8 cellular contexts compared by ENCODE assay signal in the genomic region with DNA sequence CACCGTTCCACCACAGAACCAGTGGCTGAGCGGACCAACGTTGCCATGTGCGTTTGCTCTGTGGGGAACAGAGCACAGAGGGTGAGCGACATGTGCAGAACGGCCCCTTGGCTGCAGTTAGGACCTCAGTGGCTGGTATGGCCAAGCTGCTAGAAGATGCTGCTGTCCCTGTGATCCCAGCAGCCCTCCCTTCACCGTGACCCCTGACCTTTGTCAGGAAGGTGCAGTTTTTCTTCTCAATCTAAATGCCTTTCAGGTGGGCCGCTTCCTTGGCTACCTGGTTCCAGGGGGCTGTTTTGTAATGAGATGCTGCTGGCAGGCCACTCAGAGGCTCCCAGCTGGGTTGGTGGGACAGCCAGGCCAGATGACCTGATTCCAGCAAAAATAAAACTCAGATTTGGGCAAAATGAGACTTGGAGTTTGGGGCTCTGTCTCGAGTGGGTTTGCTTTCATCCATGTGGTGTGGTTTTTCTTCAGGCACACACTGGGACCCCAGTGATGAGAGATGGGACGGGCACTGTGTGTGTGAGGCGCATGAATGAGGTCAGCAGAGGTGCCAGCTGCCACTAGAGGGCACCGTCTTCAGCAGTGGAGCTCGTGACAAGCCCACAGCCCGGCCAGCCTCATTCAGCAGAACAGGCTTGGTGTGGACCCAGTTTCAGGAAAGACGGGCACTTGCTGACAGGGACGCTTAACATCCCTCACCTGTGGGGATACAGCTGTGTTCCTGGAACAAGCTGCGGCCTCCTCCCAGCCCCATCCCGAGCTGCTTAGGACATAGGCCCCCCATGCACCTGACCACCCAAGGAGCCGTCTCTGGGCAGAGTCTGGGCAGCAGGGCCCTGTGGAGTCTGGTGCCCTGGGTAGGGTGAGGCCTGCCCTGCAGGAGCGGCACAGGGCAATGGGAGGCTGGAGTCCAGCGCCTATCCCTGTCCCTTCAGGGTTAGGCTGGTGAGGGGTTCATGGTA. TPM values are rescaled to one million over a fixed set of nuclear protein-coding genes. Genes with fewer than 3 reads are reported as not detected.
DNase-seq lines count a peak whose midpoint lies in the region; ATAC-seq and TF ChIP-seq lines count a peak whose summit lies in the region.

No MANE protein-coding gene starts in this region.

- H3K18ac ChIP-seq in H9 (ENCODE audit: insufficient read length, low read depth, low read length), result no peak overlapping the region

- no peak overlapping the region for H3K4me2 ChIP-seq in H9 (ENCODE audit: insufficient read depth, insufficient read length, low read length)

- H3K79me1 ChIP-seq in H9 (ENCODE audit: insufficient read depth, low read depth, low read length, poor library complexity, severe bottlenecking), result no peaks in the 10 kb centered on the region

- intact Hi-C loops in CD14-positive monocyte (cut with micrococcal nuclease), result no loop called here
- intact Hi-C loops in left ventricle myocardium inferior (cut with micrococcal nuclease), result no loop called here
- intact Hi-C loops in sciatic nerve (cut with DNase I), result no loop called here

- H3K27me3 Mint-ChIP-seq in CD14-positive monocyte (ENCODE audit: low read depth in 3 of 3) (peaks cover 1 to 5% (median 2%) of the 10 kb centered on the region in 3 donors), H9 (ENCODE audit: low read depth) (no peaks in the 10 kb centered on the region)
- H3K27me3 Mint-ChIP-seq in activated naive CD8-positive, alpha-beta T cell treated with anti-CD3 and anti-CD28 coated beads for 36 hours, result no peaks in the 10 kb centered on the region

- H2AK5ac ChIP-seq in H9 (ENCODE audit: insufficient read length, low read length), result no peak overlapping the region

- H3K36me3 ChIP-seq in RWPE2 (ENCODE audit: low read depth) (peaks cover 31% of the 10 kb centered on the region), left ventricle myocardium inferior (peaks cover 34% of the 10 kb centered on the region)

- H3K4me3 ChIP-seq in RWPE2 (ENCODE audit: severe bottlenecking), result no peak overlapping the region
- H3K4me3 ChIP-seq in left ventricle myocardium inferior, result no peak overlapping the region

- peaks cover 12% of the 10 kb centered on the region for H3K23me2 ChIP-seq in H9 (ENCODE audit: insufficient read length, low read depth, low read length, poor library complexity, severe bottlenecking)

- H2BK20ac ChIP-seq in H9 (ENCODE audit: low read depth, low read length, poor library complexity, severe bottlenecking), result no peak overlapping the region

- no peaks in the 10 kb centered on the region for H3K9me3 ChIP-seq in H9 (ENCODE audit: control insufficient read depth, low read depth, low read length)
- H3K9me3 ChIP-seq in RWPE2 (ENCODE audit: severe bottlenecking), result no peaks in the 10 kb centered on the region
- H3K9me3 ChIP-seq in left ventricle myocardium inferior (replicated peaks), result peaks cover 11% of the 10 kb centered on the region

- H3K27me3 ChIP-seq in H9 (ENCODE audit: insufficient read depth, low read length) (no peaks in the 10 kb centered on the region), RWPE2 (ENCODE audit: insufficient read depth, poor library complexity, severe bottlenecking) (no peaks in the 10 kb centered on the region), left ventricle myocardium inferior (ENCODE audit: low read depth) (no peaks in the 10 kb centered on the region)

- H4K8ac ChIP-seq in H9 (replicated peaks; ENCODE audit: insufficient read length, low read depth, low read length), result no peak overlapping the region

- no peak overlapping the region for H3K4me3 Mint-ChIP-seq in CD14-positive monocyte
- peak overlapping the region in 1 of 2 experiments; percentile 35; a peak in 1 of 5 replicates for H3K4me3 Mint-ChIP-seq in H9
- no peak overlapping the region for H3K4me3 Mint-ChIP-seq in activated naive CD8-positive, alpha-beta T cell treated with anti-CD3 and anti-CD28 coated beads for 36 hours

- ATAC-seq in RWPE2 (ENCODE audit: low read depth), result peak; percentile 43; the same call in 2 of the 3 replicates
- ATAC-seq in sciatic nerve, result no peak
- no peak for ATAC-seq in HG03045 (IDR thresholded peaks at IDR 0.05; ENCODE audit: unreplicated experiment)

- H4K20me1 ChIP-seq in H9 (ENCODE audit: control insufficient read depth, insufficient read depth, insufficient read length), result no peaks in the 10 kb centered on the region

- H2BK12ac ChIP-seq in H9 (ENCODE audit: insufficient read length, low read depth, low read length), result no peak overlapping the region

- H3K36me3 Mint-ChIP-seq in CD14-positive monocyte (peaks cover 22 to 39% of the 10 kb centered on the region in 2 donors), H9 (ENCODE audit: insufficient read depth in 1 of 3, low read depth in 3 of 3) (peaks cover 18 to 39% (median 38%) of the 10 kb centered on the region in 3 experiments; a peak in 6 of 7 replicates)
- peaks cover 30% of the 10 kb centered on the region for H3K36me3 Mint-ChIP-seq in activated naive CD8-positive, alpha-beta T cell treated with anti-CD3 and anti-CD28 coated beads for 36 hours

- H4K5ac ChIP-seq in H9 (ENCODE audit: insufficient read length, low read depth, low read length), result no peak overlapping the region

- no peak overlapping the region for H3K14ac ChIP-seq in H9 (ENCODE audit: insufficient read depth, low read length)

- TF ChIP-seq CTCF in CD14-positive monocyte (IDR thresholded peaks at IDR 0.05), result peak; percentile 79
- TF ChIP-seq CTCF in H9 (conservative IDR thresholded peaks at IDR 0.05), result peak; percentile 81
- TF ChIP-seq CTCF in RWPE2 (IDR thresholded peaks at IDR 0.05; ENCODE audit: poor library complexity, severe bottlenecking), result peak; percentile 76
- peak; percentile 77 for TF ChIP-seq CTCF in left ventricle myocardium inferior (IDR thresholded peaks at IDR 0.05; ENCODE audit: borderline replicate concordance)

- no peak overlapping the region for H2BK15ac ChIP-seq in H9 (ENCODE audit: low read depth, low read length)

- H2AFZ ChIP-seq in H9 (ENCODE audit: low read length), result no peak overlapping the region

- peaks cover 17% of the 10 kb centered on the region for H3K4me1 Mint-ChIP-seq in CD14-positive monocyte
- peaks cover 3 to 10% of the 10 kb centered on the region in 2 experiments for H3K4me1 Mint-ChIP-seq in H9
- peaks cover 11% of the 10 kb centered on the region for H3K4me1 Mint-ChIP-seq in activated naive CD8-positive, alpha-beta T cell treated with anti-CD3 and anti-CD28 coated beads for 36 hours

- H2BK120ac ChIP-seq in H9 (ENCODE audit: low read depth, low read length, poor library complexity, severe bottlenecking), result no peak overlapping the region

- H3K9ac ChIP-seq in H9 (ENCODE audit: extremely low read depth, insufficient read length, low read length), result no peak overlapping the region

- no peak overlapping the region for H3T11ph ChIP-seq in H9 (ENCODE audit: low read length)

- DNase-seq in CD14-positive monocyte (ENCODE audit: low spot score), result peak; percentile 52
- peak; percentile 78 for DNase-seq in H9
- DNase-seq in RWPE2 (ENCODE audit: low spot score), result peak; percentile 66
- peak; percentile 51 for DNase-seq in activated naive CD8-positive, alpha-beta T cell treated with anti-CD3 and anti-CD28 coated beads for 36 hours
- peak; percentile 46 for DNase-seq in left ventricle myocardium inferior
- DNase-seq in sciatic nerve (ENCODE audit: low spot score), result peak; percentile 76
- DNase-seq in GM19240 (ENCODE audit: insufficient read length, low spot score), result no peak

- no peak overlapping the region for H3K4ac ChIP-seq in H9 (ENCODE audit: low read depth, low read length)

- H3K27ac Mint-ChIP-seq in CD14-positive monocyte, result no peak overlapping the region
- H3K27ac Mint-ChIP-seq in H9, result peak overlapping the region in 2 of 3 experiments; percentile 83 to 85; a peak in 4 of 7 replicates
- no peak overlapping the region for H3K27ac Mint-ChIP-seq in activated naive CD8-positive, alpha-beta T cell treated with anti-CD3 and anti-CD28 coated beads for 36 hours

- H3K4me1 ChIP-seq in H9 (ENCODE audit: insufficient read depth, low read length) (no peaks in the 10 kb centered on the region; the same call in 1 of the 2 replicates), RWPE2 (ENCODE audit: insufficient read depth, poor library complexity, severe bottlenecking) (no peaks in the 10 kb centered on the region), left ventricle myocardium inferior (peaks cover 45% of the 10 kb centered on the region)

- H3K23ac ChIP-seq in H9 (ENCODE audit: insufficient read length, low read depth, low read length), result no peak overlapping the region

- H3K79me2 ChIP-seq in H9 (ENCODE audit: insufficient read depth, low read length), result no peaks in the 10 kb centered on the region

- H3K27ac ChIP-seq in H9 (ENCODE audit: insufficient read length, low read depth, low read length) (no peak overlapping the region), RWPE2 (ENCODE audit: poor library complexity, severe bottlenecking) (no peak overlapping the region), left ventricle myocardium inferior (replicated peaks) (no peak overlapping the region)

- no peak overlapping the region for H4K91ac ChIP-seq in H9 (ENCODE audit: insufficient read length, low read depth, low read length)

- WGBS in H9 (ENCODE audit: extremely low coverage, insufficient read length, low lambda C conversion rate), result no CpG with 5 or more reads among the region's 21 CpGs

- H3K9me3 Mint-ChIP-seq in CD14-positive monocyte, result peaks cover 0 to 16% (median 9%) of the 10 kb centered on the region in 7 donors
- no peaks in the 10 kb centered on the region; a peak in 1 of 5 replicates for H3K9me3 Mint-ChIP-seq in H9
- peaks cover 7% of the 10 kb centered on the region for H3K9me3 Mint-ChIP-seq in activated naive CD8-positive, alpha-beta T cell treated with anti-CD3 and anti-CD28 coated beads for 36 hours

- no peak overlapping the region for H2BK5ac ChIP-seq in H9 (ENCODE audit: insufficient read length, low read length)

- no peak overlapping the region for H3K56ac ChIP-seq in H9 (ENCODE audit: insufficient read length, low read depth, low read length)

RNA-seq across cellular contexts. Expression of a gene that starts 4.1 kb away (rescaled TPM):
- 10 to 100 TPM; 27.9 to 30.2 TPM for polyA plus RNA-seq in CD14-positive monocyte
- total RNA-seq in H9 (2021), result 81.0 and 84.2 TPM in 2 replicates
- 10 to 100 TPM; 74.0 to 78.8 TPM for total RNA-seq in activated naive CD8-positive, alpha-beta T cell treated with anti-CD3 and anti-CD28 coated beads for 36 hours
- total RNA-seq in left ventricle myocardium inferior, result 42.6 TPM
- 17.5 TPM for total RNA-seq in sciatic nerve

RNA-seq across cellular contexts. Expression of a gene that starts 16.7 kb away (rescaled TPM):
- polyA plus RNA-seq in CD14-positive monocyte, result not detected
- total RNA-seq in H9 (2021) (not detected in 2 replicates), left ventricle myocardium inferior (not detected), sciatic nerve (not detected)
- total RNA-seq in activated naive CD8-positive, alpha-beta T cell treated with anti-CD3 and anti-CD28 coated beads for 36 hours, result not detected

RNA-seq across cellular contexts. Expression of a gene that starts 25.0 kb away (rescaled TPM):
- polyA plus RNA-seq in CD14-positive monocyte, result under 1 TPM; 0.56 to 0.60 TPM
- total RNA-seq in H9 (2021) (34.0 and 38.0 TPM in 2 replicates), left ventricle myocardium inferior (20.9 TPM), sciatic nerve (13.9 TPM)
- total RNA-seq in activated naive CD8-positive, alpha-beta T cell treated with anti-CD3 and anti-CD28 coated beads for 36 hours, result under 1 TPM; 0.20 to 0.27 TPM

RNA-seq across cellular contexts. Expression of a gene that starts 41.4 kb away (rescaled TPM):
- polyA plus RNA-seq in CD14-positive monocyte, result not detected
- total RNA-seq in H9 (2021) (not detected in 2 replicates), left ventricle myocardium inferior (not detected), sciatic nerve (not detected)
- not detected for total RNA-seq in activated naive CD8-positive, alpha-beta T cell treated with anti-CD3 and anti-CD28 coated beads for 36 hours

RNA-seq across cellular contexts. Expression of a gene that starts 57.0 kb away (rescaled TPM):
- not detected for polyA plus RNA-seq in CD14-positive monocyte
- total RNA-seq in H9 (2021) (not detected in 2 replicates), left ventricle myocardium inferior (not detected), sciatic nerve (not detected)
- not detected for total RNA-seq in activated naive CD8-positive, alpha-beta T cell treated with anti-CD3 and anti-CD28 coated beads for 36 hours

Comparison
In these comparisons a context has a peak if more than half of its experiments do, and no peak if none do; other contexts are left out.
1. H3K27ac Mint-ChIP-seq: peak in H9 (2 of 3); none in CD14-positive monocyte (0 of 7) and activated naive CD8-positive, alpha-beta T cell treated with anti-CD3 and anti-CD28 coated beads for 36 hours (single experiment).
2. RNA of a gene that starts 25.0 kb away (total RNA-seq): 34.0 to 38.0 TPM in H9, 20.9 TPM in left ventricle myocardium inferior (single experiment) and 13.9 TPM in sciatic nerve (single experiment); 0.20 to 0.27 TPM in activated naive CD8-positive, alpha-beta T cell treated with anti-CD3 and anti-CD28 coated beads for 36 hours; every median in the first group is over 10 times any median in the second.
3. Peak in every context shown above with its lines, with median percentiles within 50 percentile points of each other: CTCF ChIP-seq.